ENCODE assay signal across 1 cellular context in the genomic region with DNA sequence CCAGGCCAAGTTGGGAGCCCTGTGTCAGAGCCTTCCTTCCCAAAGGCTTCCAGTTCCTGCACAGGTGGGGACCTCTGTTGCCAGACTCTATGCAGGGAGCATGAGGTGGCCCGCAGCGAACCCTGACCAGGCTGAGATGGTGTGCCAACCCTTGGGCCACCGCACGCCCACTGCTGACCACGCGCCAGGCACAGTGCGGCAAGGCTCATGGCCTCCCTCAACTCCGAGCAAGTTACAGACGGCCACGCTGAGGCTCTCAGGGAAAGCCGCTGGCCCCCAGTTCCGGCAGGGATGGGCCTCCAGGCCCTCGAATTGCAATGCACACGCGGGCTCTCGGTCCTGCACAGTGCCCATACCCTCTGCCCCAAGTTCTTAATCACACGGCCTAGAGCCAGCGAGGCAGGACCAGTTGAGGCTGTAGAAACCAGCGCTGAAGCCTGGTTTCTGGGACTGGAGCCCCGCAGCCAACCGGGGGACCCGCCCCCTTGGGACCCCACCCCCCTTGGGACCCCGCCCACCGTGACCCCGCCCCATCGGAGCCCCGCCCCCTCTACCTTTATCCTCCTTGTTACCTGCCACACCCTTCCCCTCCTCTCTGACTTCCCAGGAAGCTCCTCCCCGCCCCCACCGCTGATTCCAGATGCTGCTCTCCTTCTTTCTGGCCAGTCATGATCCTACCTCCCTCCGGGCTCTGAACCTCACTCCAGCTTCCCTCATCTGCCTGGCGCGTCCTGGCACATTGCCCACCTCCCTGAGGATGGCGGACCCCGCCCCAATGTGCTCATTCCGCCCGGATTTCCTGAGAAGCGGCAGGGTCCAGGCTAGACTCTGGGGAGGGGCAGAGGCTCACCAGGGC.
TF ChIP-seq lines count a peak whose summit lies in the region.

No MANE protein-coding gene starts in this region.

TF ChIP-seq in endothelial cell of umbilical vein, 7 proteins besides CTCF, POLR2A, EP300 and RAD21:
- no peak for TF ChIP-seq JUN (IDR thresholded peaks at IDR 0.05; ENCODE audit: borderline replicate concordance, insufficient read depth, insufficient read length, low read depth)
- TF ChIP-seq EZH2 (IDR thresholded peaks at IDR 0.05; ENCODE audit: borderline replicate concordance, low read depth, low read length, severe bottlenecking): no peak
- TF ChIP-seq MYC (IDR thresholded peaks at IDR 0.05; ENCODE audit: low read depth, low read length): no peak
- no peak for TF ChIP-seq POLR2AphosphoS5 (IDR thresholded peaks at IDR 0.05; ENCODE audit: insufficient read depth, low read depth, low read length)
- no peak for TF ChIP-seq GATA2 (IDR thresholded peaks at IDR 0.05; ENCODE audit: insufficient read depth, insufficient read length, low read depth, low read length)
- no peak for TF ChIP-seq FOS (IDR thresholded peaks at IDR 0.05; ENCODE audit: borderline replicate concordance, insufficient read depth, low read length)
- TF ChIP-seq, protein P1, sequence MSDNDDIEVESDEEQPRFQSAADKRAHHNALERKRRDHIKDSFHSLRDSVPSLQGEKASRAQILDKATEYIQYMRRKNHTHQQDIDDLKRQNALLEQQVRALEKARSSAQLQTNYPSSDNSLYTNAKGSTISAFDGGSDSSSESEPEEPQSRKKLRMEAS (IDR thresholded peaks at IDR 0.05; ENCODE audit: insufficient read depth, insufficient read length): no peak
